9 cellular contexts compared by ENCODE assay signal in genomic region chr13:114032121-114032799, GRCh38. TPM values are rescaled to one million over a fixed set of nuclear protein-coding genes. Genes with fewer than 3 reads are reported as not detected.
DNase-seq lines count a peak whose midpoint lies in the region; ATAC-seq and TF ChIP-seq lines count a peak whose summit lies in the region.
"Had no signal": no experiment of that assay in that cellular context is flagged by ENCODE, and none has a peak within 500 bp of the region (broad histone marks: within the 10 kb centered on the region; RNA-seq: fewer than 3 reads in every experiment).

No MANE protein-coding gene starts in this region.

- no peak overlapping the region for H3K9ac ChIP-seq in IMR-90 (ENCODE audit: low read depth, low read length)
- peak overlapping the region in 1 of 5 donors; percentile 44 for H3K9ac ChIP-seq in subcutaneous abdominal adipose tissue (ENCODE audit: low read length in 5 of 5)
- H3K9ac ChIP-seq: KMS-11 had no signal

- H3K79me1 ChIP-seq in IMR-90 (ENCODE audit: low read depth in 1 of 2, low read length in 2 of 2) = peaks cover 23 to 81% of the 10 kb centered on the region in 2 experiments

- peak overlapping the region; percentile 5; the same call in 1 of the 2 replicates for H3K18ac ChIP-seq in IMR-90 (ENCODE audit: low read depth, low read length)

- peak overlapping the region in 1 of 2 experiments; percentile 66; a peak in 2 of 4 replicates for H4K8ac ChIP-seq in IMR-90 (ENCODE audit: low read depth in 2 of 2, low read length in 2 of 2)

- no peak overlapping the region for H3K56ac ChIP-seq in IMR-90 (ENCODE audit: extremely low read depth, insufficient read depth, low read length)

- H3K9me1 ChIP-seq in IMR-90 (ENCODE audit: insufficient read depth, low read length) = peaks cover 40% of the 10 kb centered on the region

- H3K14ac ChIP-seq in IMR-90 (replicated peaks; ENCODE audit: low read depth, low read length) = peak overlapping the region; percentile 64

- dilution Hi-C loops in IMR-90 (cut with HindIII; ENCODE audit: low sequenced_read_pairs, unreplicated experiment) = no loop called here

- in situ Hi-C loops in IMR-90 (cut with MboI; ENCODE audit: low sequenced_read_pairs) = no loop called here

- WGBS in IMR-90 (ENCODE audit: extremely low coverage in 2 of 2, insufficient read length in 1 of 2), 2 experiments = 50% methylated on average over 14 of the region's 26 CpGs; no CpG with 5 or more reads in 1 of the 2 experiments

- H4K20me1 ChIP-seq in IMR-90 (ENCODE audit: insufficient read depth, low read length) = peaks cover 77% of the 10 kb centered on the region

- CTCF ChIA-PET in IMR-90 (lab: Yijun Ruan, JAX) = no interaction called here

- H3K4me3 Mint-ChIP-seq in brain = no peak overlapping the region

- peak overlapping the region; percentile 93 for H3K4ac ChIP-seq in IMR-90 (ENCODE audit: low read depth, low read length)

- peaks cover 19% of the 10 kb centered on the region for H3K36me3 Mint-ChIP-seq in brain

- H3K27ac ChIP-seq in IMR-90 (ENCODE audit: insufficient read depth, low read length) = peak overlapping the region; percentile 91
- peak overlapping the region; percentile 73 for H3K27ac ChIP-seq in subcutaneous abdominal adipose tissue (ENCODE audit: low read depth, low read length)
- H3K27ac ChIP-seq: KMS-11 had no signal

- 0 out of 2 replicates have a peak overlapping the region, but pooled peaks have one; percentile 10 for H2BK20ac ChIP-seq in IMR-90 (ENCODE audit: low read depth, low read length)

- H3K27me3 ChIP-seq in IMR-90 (ENCODE audit: control insufficient read depth, insufficient read depth, low read length) = no peaks in the 10 kb centered on the region
- no peaks in the 10 kb centered on the region for H3K27me3 ChIP-seq in subcutaneous abdominal adipose tissue (ENCODE audit: control insufficient read depth in 5 of 5, insufficient read depth in 4 of 5, low read length in 5 of 5)

- BruUV-seq in IMR-90 (replicated peaks; lab: Mats Ljungman, UMichigan) = no TSS peak

- peaks cover 42% of the 10 kb centered on the region for H3K4me1 ChIP-seq in IMR-90 (ENCODE audit: control insufficient read depth, insufficient read depth, low read length)
- peaks cover 22 to 80% (median 60%) of the 10 kb centered on the region in 5 donors for H3K4me1 ChIP-seq in subcutaneous abdominal adipose tissue (ENCODE audit: control insufficient read depth in 5 of 5, insufficient read depth in 5 of 5, low read length in 5 of 5)

- H3K4me3 ChIP-seq in IMR-90 (ENCODE audit: insufficient read depth, low read depth, low read length) (no peak overlapping the region), subcutaneous abdominal adipose tissue (ENCODE audit: low read depth in 1 of 5, low read length in 5 of 5) (no peak overlapping the region)

- intact Hi-C loops in IMR-90 (cut with micrococcal nuclease) = no loop called here

- TF ChIP-seq CTCF in IMR-90 (conservative IDR thresholded peaks at IDR 0.05; ENCODE audit: low read depth, low read length) (no peak), brain (conservative IDR thresholded peaks at IDR 0.05) (no peak)

- H2AK9ac ChIP-seq in IMR-90 (replicated peaks; ENCODE audit: low read depth, low read length, poor library complexity) = peak overlapping the region; percentile 81

- H3K9me3 Mint-ChIP-seq in brain = peaks cover 0 to 2% (median 0%) of the 10 kb centered on the region in 5 experiments

- peak overlapping the region; percentile 95 for H2BK5ac ChIP-seq in IMR-90 (ENCODE audit: low read depth, low read length, poor library complexity, severe bottlenecking)

- peaks cover 35% of the 10 kb centered on the region for H3K36me3 ChIP-seq in IMR-90 (ENCODE audit: control insufficient read depth, insufficient read depth, low read length)
- H3K36me3 ChIP-seq in subcutaneous abdominal adipose tissue (ENCODE audit: control insufficient read depth in 5 of 5, insufficient read depth in 5 of 5, low read length in 5 of 5) = peaks cover 0 to 35% (median 14%) of the 10 kb centered on the region in 5 donors

- TF ChIP-seq POLR2A in IMR-90 (IDR thresholded peaks at IDR 0.05; ENCODE audit: low read depth, low read length) = no peak

- H4K5ac ChIP-seq in IMR-90 (ENCODE audit: low read depth, low read length) = peak overlapping the region; percentile 19

- peak overlapping the region; percentile 58 to 89 (median 67) for H3K27ac Mint-ChIP-seq in brain

- no peaks in the 10 kb centered on the region for H3K9me3 ChIP-seq in IMR-90 (ENCODE audit: control insufficient read depth, insufficient read depth, low read length)
- no peaks in the 10 kb centered on the region for H3K9me3 ChIP-seq in subcutaneous abdominal adipose tissue (ENCODE audit: control insufficient read depth in 5 of 5, low read length in 5 of 5)

- H2BK120ac ChIP-seq in IMR-90 (ENCODE audit: low read depth, low read length) = peak overlapping the region; percentile 80

- TF ChIP-seq RAD21 in IMR-90 (IDR thresholded peaks at IDR 0.05; ENCODE audit: low read length) = no peak

- peak overlapping the region; percentile 87 for H4K91ac ChIP-seq in IMR-90 (ENCODE audit: insufficient read depth, low read depth, low read length)

- H3K4me1 Mint-ChIP-seq in brain = peaks cover 59% of the 10 kb centered on the region

- no peak overlapping the region for H2BK15ac ChIP-seq in IMR-90 (ENCODE audit: low read depth, low read length)

- ATAC-seq in IMR-90 (ENCODE audit: low read depth) (peak; percentile 67), HG03571 (IDR thresholded peaks at IDR 0.05; ENCODE audit: unreplicated experiment) (no peak), HG02885 (IDR thresholded peaks at IDR 0.05; ENCODE audit: poor library complexity, unreplicated experiment) (no peak)

- peak overlapping the region; percentile 87 for H3K23ac ChIP-seq in IMR-90 (ENCODE audit: low read depth, low read length)

- POLR2A ChIA-PET in IMR-90 (lab: Charles Lee; ENCODE audit: unreplicated experiment) = no interaction called here

- H2AFZ ChIP-seq in IMR-90 (replicated peaks; ENCODE audit: low read length, poor library complexity) = peak overlapping the region; percentile 27

- peak overlapping the region; percentile 94 for H2AK5ac ChIP-seq in IMR-90 (ENCODE audit: low read depth, low read length)

- no peak overlapping the region for H3K4me2 ChIP-seq in IMR-90 (ENCODE audit: low read depth, low read length)
- H3K4me2 ChIP-seq: KMS-11 had no signal

- no peaks in the 10 kb centered on the region for H3K27me3 Mint-ChIP-seq in brain

- peak; percentile 75 for DNase-seq in IMR-90
- peak; percentile 68 for DNase-seq in left kidney (ENCODE audit: low read depth, low spot score)
- no peak for DNase-seq in NCI-H524 treated with DMSO at 0.1 percent for 48 hours (lab: John Stamatoyannopoulos, UW)
- DNase-seq: substantia nigra had no signal

TF ChIP-seq in IMR-90, 13 proteins besides CTCF, POLR2A, EP300 and RAD21:
- no peak for TF ChIP-seq SMC3 (IDR thresholded peaks at IDR 0.05; ENCODE audit: low read depth, low read length)
- no peak for TF ChIP-seq MXI1 (IDR thresholded peaks at IDR 0.05; ENCODE audit: borderline replicate concordance, low read depth, low read length)
- TF ChIP-seq NFE2L2 (IDR thresholded peaks at IDR 0.05; ENCODE audit: low read depth, low read length) = no peak
- no peak for TF ChIP-seq CHD1 (IDR thresholded peaks at IDR 0.05; ENCODE audit: low read depth, low read length)
- no peak for TF ChIP-seq MAZ (IDR thresholded peaks at IDR 0.05; ENCODE audit: borderline replicate concordance, low read depth, low read length)
- TF ChIP-seq BHLHE40 (IDR thresholded peaks at IDR 0.05; ENCODE audit: low read depth, low read length) = no peak
- TF ChIP-seq RCOR1 (IDR thresholded peaks at IDR 0.05; ENCODE audit: insufficient replicate concordance, low read length) = no peak
- no peak for TF ChIP-seq USF2 (IDR thresholded peaks at IDR 0.05; ENCODE audit: low read depth, low read length)
- TF ChIP-seq RFX5 (IDR thresholded peaks at IDR 0.05; ENCODE audit: low read depth, low read length) = no peak
- TF ChIP-seq, protein P1, sequence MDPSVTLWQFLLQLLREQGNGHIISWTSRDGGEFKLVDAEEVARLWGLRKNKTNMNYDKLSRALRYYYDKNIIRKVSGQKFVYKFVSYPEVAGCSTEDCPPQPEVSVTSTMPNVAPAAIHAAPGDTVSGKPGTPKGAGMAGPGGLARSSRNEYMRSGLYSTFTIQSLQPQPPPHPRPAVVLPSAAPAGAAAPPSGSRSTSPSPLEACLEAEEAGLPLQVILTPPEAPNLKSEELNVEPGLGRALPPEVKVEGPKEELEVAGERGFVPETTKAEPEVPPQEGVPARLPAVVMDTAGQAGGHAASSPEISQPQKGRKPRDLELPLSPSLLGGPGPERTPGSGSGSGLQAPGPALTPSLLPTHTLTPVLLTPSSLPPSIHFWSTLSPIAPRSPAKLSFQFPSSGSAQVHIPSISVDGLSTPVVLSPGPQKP (IDR thresholded peaks at IDR 0.05; ENCODE audit: borderline replicate concordance, low read depth, low read length) = no peak
- TF ChIP-seq CEBPB (IDR thresholded peaks at IDR 0.05; ENCODE audit: low read depth, low read length) = no peak
- no peak for TF ChIP-seq MAFK (IDR thresholded peaks at IDR 0.05; ENCODE audit: low read depth, low read length)
- no peak for TF ChIP-seq FOS (IDR thresholded peaks at IDR 0.05; ENCODE audit: low read depth, low read length)
TF ChIP-seq in IMR-90: peak in this region for 0.

RNA-seq across cellular contexts. Expression of gene C13orf46, which starts 58.4 kb away (rescaled TPM):
- under 0.01 TPM in 2 replicates for total RNA-seq in IMR-90 (2012; rRNA removed)
- 2.1 and 2.5 TPM in 2 replicates for polyA plus RNA-seq in IMR-90 (2012; rRNA removed)
- polyA plus RNA-seq in IMR-90 (2012; cell fraction: cytosol; rRNA removed) = 1.7 and 1.8 TPM in 2 replicates
- 8.9 and 10.0 TPM in 2 replicates for polyA plus RNA-seq in IMR-90 (2012; cell fraction: nucleus; rRNA removed; ENCODE audit: low replicate concordance)
- polyA plus RNA-seq in brain (ENCODE audit: insufficient read depth, low read depth, low replicate concordance) = 0.24 TPM
